In the genomic region with DNA sequence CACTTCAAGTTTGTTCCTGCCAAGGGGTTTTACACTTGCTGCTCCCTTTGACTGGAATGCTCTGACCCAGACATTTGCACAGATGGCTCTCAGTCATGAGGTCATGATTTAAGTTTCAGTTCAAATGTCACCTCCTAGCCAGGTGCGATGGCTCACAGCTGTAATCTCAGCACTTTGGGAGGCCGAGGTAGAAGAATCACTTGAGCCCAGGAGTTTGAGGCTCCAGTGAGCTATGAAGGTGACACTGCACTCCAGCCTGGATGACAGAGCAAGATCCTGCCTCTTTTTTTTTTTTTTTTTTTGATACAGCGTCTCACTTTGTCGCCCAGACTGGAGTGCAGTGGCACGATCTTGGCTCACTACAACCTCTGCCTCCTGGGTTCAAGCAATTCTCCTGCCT, we compare ENCODE assay signal across 17 cellular contexts. TPM values are rescaled to one million over a fixed set of nuclear protein-coding genes. Genes with fewer than 3 reads are reported as not detected.
DNase-seq lines count a peak whose midpoint lies in the region; ATAC-seq, FAIRE-seq and TF ChIP-seq lines count a peak whose summit lies in the region.
"Had no signal": no experiment of that assay in that cellular context is flagged by ENCODE, and none has a peak within 500 bp of the region (broad histone marks: within the 10 kb centered on the region; RNA-seq: fewer than 3 reads in every experiment).

No MANE protein-coding gene starts in this region.

- no peaks in the 10 kb centered on the region for H3K36me3 ChIP-seq in breast epithelium
- H3K36me3 ChIP-seq in WERI-Rb-1 = no peaks in the 10 kb centered on the region; the same call in 1 of the 2 replicates
- H3K36me3 ChIP-seq in pancreas = no peaks in the 10 kb centered on the region
- H3K36me3 ChIP-seq: BLaER1 treated with 17β-estradiol and CSF1 and Interleukin-3, amounts not matched to agents 10 nM and 100 nM had no signal

- H3K9me3 Mint-ChIP-seq in MCF 10A (ENCODE audit: unreplicated experiment) (no peaks in the 10 kb centered on the region), mesothelial cell of epicardium (no peaks in the 10 kb centered on the region)

- 87 to 94% methylated on average over 5 of the region's 5 CpGs for WGBS in pancreas, 2 donors

- CTCF ChIA-PET in MCF 10A (lab: Yijun Ruan, JAX) = interaction anchor here (0.6 kb wide), 1 partner anchor 523 kb away, joined by 3 read pairs; no protein-coding TSS in a partner anchor

- BruUV-seq in MCF 10A (replicated peaks; lab: Mats Ljungman, UMichigan) = no TSS peak

- H3K4me3 ChIP-seq in breast epithelium = no peak overlapping the region
- H3K4me3 ChIP-seq in WERI-Rb-1 (ENCODE audit: low read depth, low read length) = no peak overlapping the region
- no peak overlapping the region for H3K4me3 ChIP-seq in pancreas
- H3K4me3 ChIP-seq: A549; BLaER1 treated with 17β-estradiol and CSF1 and Interleukin-3, amounts not matched to agents 10 nM and 100 nM had no signal

- H3K4me1 ChIP-seq in breast epithelium = peaks cover 0 to 5% of the 10 kb centered on the region in 2 donors
- peaks cover 0 to 9% (median 8%) of the 10 kb centered on the region in 3 donors for H3K4me1 ChIP-seq in pancreas

- no peak overlapping the region for H3K27ac Mint-ChIP-seq in MCF 10A (ENCODE audit: low read depth, unreplicated experiment)
- no peak overlapping the region for H3K27ac Mint-ChIP-seq in mesothelial cell of epicardium
- no peak overlapping the region for H3K27ac Mint-ChIP-seq in T-helper 17 cell
- H3K27ac Mint-ChIP-seq: H9 had no signal

- TF ChIP-seq CTCF in breast epithelium (IDR thresholded peaks at IDR 0.05) = no peak
- TF ChIP-seq CTCF in MCF 10A (IDR thresholded peaks at IDR 0.05; ENCODE audit: unreplicated experiment) = no peak
- TF ChIP-seq CTCF in WERI-Rb-1 (IDR thresholded peaks at IDR 0.05; ENCODE audit: low read depth, low read length) = no peak
- TF ChIP-seq CTCF in pancreas (IDR thresholded peaks at IDR 0.05) = no peak
- TF ChIP-seq CTCF in mesothelial cell of epicardium (IDR thresholded peaks at IDR 0.05; ENCODE audit: unreplicated experiment) = no peak

- H3K27me3 Mint-ChIP-seq in MCF 10A (ENCODE audit: insufficient read depth, unreplicated experiment) (no peaks in the 10 kb centered on the region), mesothelial cell of epicardium (ENCODE audit: low read depth) (no peaks in the 10 kb centered on the region), T-helper 17 cell (peaks cover 33% of the 10 kb centered on the region)

- H3K4me3 Mint-ChIP-seq in MCF 10A (ENCODE audit: unreplicated experiment) = no peak overlapping the region
- no peak overlapping the region for H3K4me3 Mint-ChIP-seq in mesothelial cell of epicardium
- no peak overlapping the region for H3K4me3 Mint-ChIP-seq in T-helper 17 cell
- H3K4me3 Mint-ChIP-seq: H9 had no signal

- H3K4me1 Mint-ChIP-seq in MCF 10A (ENCODE audit: insufficient read depth, unreplicated experiment) (peaks cover 27% of the 10 kb centered on the region), mesothelial cell of epicardium (peaks cover 19% of the 10 kb centered on the region), T-helper 17 cell (peaks cover 5% of the 10 kb centered on the region)

- no peak for ATAC-seq in pancreas
- ATAC-seq in T-helper 17 cell = no peak

- no peak for FAIRE-seq in pancreas (lab: Jason Lieb, UNC)
- FAIRE-seq: A549, GM19239, HTR-8/SVneo had no signal

- TF ChIP-seq POLR2A in breast epithelium (IDR thresholded peaks at IDR 0.05) = no peak

- H3K27ac ChIP-seq in breast epithelium (peak overlapping the region; percentile 72 to 75), WERI-Rb-1 (no peak overlapping the region), pancreas (peak overlapping the region in 3 of 4 donors; percentile 65 to 85 (median 69))
- H3K27ac ChIP-seq: RWPE1 had no signal

- H3K9me3 ChIP-seq in breast epithelium = no peaks in the 10 kb centered on the region
- no peaks in the 10 kb centered on the region for H3K9me3 ChIP-seq in WERI-Rb-1 (ENCODE audit: severe bottlenecking)
- no peaks in the 10 kb centered on the region for H3K9me3 ChIP-seq in pancreas
- H3K9me3 ChIP-seq in T-helper 17 cell (ENCODE audit: control insufficient read depth, low read length, poor library complexity, severe bottlenecking) = no peaks in the 10 kb centered on the region
- H3K9me3 ChIP-seq: A549; BLaER1 treated with 17β-estradiol and CSF1 and Interleukin-3, amounts not matched to agents 10 nM and 100 nM had no signal

- intact Hi-C loops in breast epithelium (cut with DNase I; ENCODE audit: low total_unique reads) (no loop called here), MCF 10A (cut with micrococcal nuclease) (no loop called here), pancreas (cut with DNase I) (no loop called here)

- H3K27me3 ChIP-seq in breast epithelium = no peaks in the 10 kb centered on the region
- H3K27me3 ChIP-seq in WERI-Rb-1 (ENCODE audit: insufficient read depth, low read depth, severe bottlenecking) = no peaks in the 10 kb centered on the region
- no peaks in the 10 kb centered on the region for H3K27me3 ChIP-seq in pancreas
- H3K27me3 ChIP-seq: BLaER1 treated with 17β-estradiol and CSF1 and Interleukin-3, amounts not matched to agents 10 nM and 100 nM had no signal

- DNase-seq in breast epithelium (ENCODE audit: low spot score in 2 of 2) (no peak), MCF 10A (ENCODE audit: unreplicated experiment) (no peak), WERI-Rb-1 (peak; percentile 10), pancreas (no peak), mesothelial cell of epicardium (ENCODE audit: low spot score in 2 of 2, unreplicated experiment in 2 of 2) (no peak), T-helper 17 cell (no peak)
- DNase-seq in central memory CD4-positive, alpha-beta T cell = no peak
- DNase-seq: EL, H9, NCI-H146, NCI-H2081, NCI-H524 treated with DMSO at 0.1 percent for 48 hours had no signal

- POLR2A ChIA-PET in MCF 10A (lab: Yijun Ruan, JAX) = interaction anchor here (1.0 to 1.3 kb wide), 2 partner anchors 25 to 74 kb away, joined by 3 read pairs; no protein-coding TSS in a partner anchor

- H3K36me3 Mint-ChIP-seq in MCF 10A (ENCODE audit: insufficient read depth, unreplicated experiment) (no peaks in the 10 kb centered on the region), mesothelial cell of epicardium (no peaks in the 10 kb centered on the region), T-helper 17 cell (ENCODE audit: low read depth) (peaks cover 7% of the 10 kb centered on the region)

RNA-seq across cellular contexts. Expression of gene ZMYM4, which starts 4.5 kb away (rescaled TPM):
- total RNA-seq in breast epithelium = 10 to 100 TPM; 47.2 to 71.1 (median 47.8) TPM
- total RNA-seq in MCF 10A (2022) = 62.0 and 70.1 TPM in 2 replicates
- 10 to 100 TPM; 17.2 to 31.1 (median 21.5) TPM for total RNA-seq in pancreas
- 10 to 100 TPM; 10.5 to 12.7 TPM for polyA plus RNA-seq in pancreas
- 87.8 to 95.6 TPM (median 91.3 TPM) in 3 replicates for total RNA-seq in mesothelial cell of epicardium
- total RNA-seq in T-helper 17 cell = 10 to 100 TPM; 32.0 to 37.3 TPM
